Comparison of ENCODE assay signal across 9 cellular contexts in the genomic region with DNA sequence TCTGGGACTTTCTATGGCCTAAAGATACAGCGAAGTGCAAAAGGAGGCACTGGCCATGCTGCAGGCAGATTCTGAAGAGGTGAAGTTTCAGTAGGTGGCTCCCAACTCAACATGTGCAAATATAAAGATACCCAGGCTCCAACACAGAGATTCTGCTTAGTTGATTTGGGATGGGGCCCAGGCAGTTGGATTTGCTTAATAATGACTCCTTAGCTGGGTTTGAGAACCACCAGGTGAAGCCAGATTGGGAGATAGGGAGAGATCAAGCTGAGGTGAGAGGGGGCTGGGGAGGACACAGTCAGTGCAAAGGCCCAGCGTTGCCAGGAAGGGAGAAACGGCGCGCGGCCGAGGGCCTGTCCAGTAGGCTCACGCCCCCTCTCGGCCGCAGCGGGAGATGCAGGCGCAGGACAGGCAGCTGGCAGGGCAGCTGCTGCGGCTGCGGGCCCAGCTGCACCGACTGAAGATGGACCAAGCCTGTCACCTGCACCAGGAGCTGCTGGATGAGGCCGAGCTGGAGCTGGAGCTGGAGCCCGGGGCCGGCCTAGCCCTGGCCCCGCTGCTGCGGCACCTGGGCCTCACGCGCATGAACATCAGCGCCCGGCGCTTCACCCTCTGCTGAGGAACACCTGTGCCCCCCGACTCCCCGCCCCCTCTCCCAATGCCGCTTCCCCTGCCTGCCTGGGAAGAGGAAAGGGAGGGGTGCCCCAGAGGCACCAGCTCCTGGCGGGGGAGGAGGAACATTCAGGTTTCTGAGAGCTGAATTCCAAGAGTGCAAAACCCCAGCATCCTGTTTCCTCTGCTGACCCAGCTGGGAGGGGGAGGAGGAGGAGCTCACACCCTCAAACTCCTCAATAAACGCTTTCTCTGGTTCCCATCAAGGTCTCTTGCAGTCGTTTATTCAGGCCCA. TPM values are rescaled to one million over a fixed set of nuclear protein-coding genes. Genes with fewer than 3 reads are reported as not detected.
DNase-seq lines count a peak whose midpoint lies in the region; ATAC-seq, FAIRE-seq and TF ChIP-seq lines count a peak whose summit lies in the region.
"Had no signal": no experiment of that assay in that cellular context is flagged by ENCODE, and none has a peak within 500 bp of the region (broad histone marks: within the 10 kb centered on the region; RNA-seq: fewer than 3 reads in every experiment).

No MANE protein-coding gene starts in this region.

- no peaks in the 10 kb centered on the region for H3K9me3 Mint-ChIP-seq in activated T-helper 2 cell treated with anti-CD3 and anti-CD28 coated beads, Interferon-gamma antibody, Interleukin-2, Interleukin-4, amounts not matched to agents 10 μg/mL and 5 μg/mL and 100 μg/mL, durations not matched to agents 14 hours and 24 hours and 36 hours

- no peak for TF ChIP-seq EP300 in gastroesophageal sphincter (IDR thresholded peaks at IDR 0.05)

- H3K4me1 ChIP-seq in HUES48 (ENCODE audit: control insufficient read depth, insufficient read depth, low read length) (peaks cover 17% of the 10 kb centered on the region), gastroesophageal sphincter (peaks cover 0 to 38% (median 16%) of the 10 kb centered on the region in 3 donors), pancreas (peaks cover 0 to 5% (median 0%) of the 10 kb centered on the region in 3 donors)

- no peak for FAIRE-seq in pancreas (lab: Jason Lieb, UNC)
- FAIRE-seq: endometrium had no signal

- H3K9me3 ChIP-seq in HUES48 (ENCODE audit: control insufficient read depth, insufficient read depth, low read length) (no peaks in the 10 kb centered on the region), gastroesophageal sphincter (no peaks in the 10 kb centered on the region), pancreas (no peaks in the 10 kb centered on the region)

- no peaks in the 10 kb centered on the region for H3K27me3 Mint-ChIP-seq in activated T-helper 2 cell treated with anti-CD3 and anti-CD28 coated beads, Interferon-gamma antibody, Interleukin-2, Interleukin-4, amounts not matched to agents 10 μg/mL and 5 μg/mL and 100 μg/mL, durations not matched to agents 14 hours and 24 hours and 36 hours (ENCODE audit: low read depth)

- TF ChIP-seq POLR2A in gastroesophageal sphincter (IDR thresholded peaks at IDR 0.05) = no peak

- no peak overlapping the region for H3K9ac ChIP-seq in HUES48 (ENCODE audit: low read depth, low read length)

- ATAC-seq in gastroesophageal sphincter (peak; percentile 66), pancreas (peak; percentile 79 to 97 (median 89))

- H3K4me1 Mint-ChIP-seq in activated T-helper 2 cell treated with anti-CD3 and anti-CD28 coated beads, Interferon-gamma antibody, Interleukin-2, Interleukin-4, amounts not matched to agents 10 μg/mL and 5 μg/mL and 100 μg/mL, durations not matched to agents 14 hours and 24 hours and 36 hours (ENCODE audit: low read depth) = peaks cover 40% of the 10 kb centered on the region

- H3K27ac ChIP-seq in HUES48 (ENCODE audit: low read depth, low read length) (peak overlapping the region; percentile 52), gastroesophageal sphincter (peak overlapping the region in 3 of 4 donors; percentile 39 to 79 (median 74)), pancreas (peak overlapping the region in 1 of 4 donors; percentile 41)

- WGBS in gastroesophageal sphincter (ENCODE audit: low coverage in 1 of 2), 2 donors = 9 to 31% methylated on average over 4 to 12 of the region's 31 CpGs
- WGBS in pancreas, 2 donors = 9 to 10% methylated on average over 24 to 31 of the region's 31 CpGs

- H3K36me3 ChIP-seq in HUES48 (ENCODE audit: control insufficient read depth, insufficient read depth, low read length) = no peaks in the 10 kb centered on the region
- H3K36me3 ChIP-seq in gastroesophageal sphincter = no peaks in the 10 kb centered on the region
- H3K36me3 ChIP-seq in pancreas = no peaks in the 10 kb centered on the region

- H3K27me3 ChIP-seq in HUES48 (ENCODE audit: control insufficient read depth, insufficient read depth, low read length) (no peaks in the 10 kb centered on the region), gastroesophageal sphincter (peaks cover 8% of the 10 kb centered on the region), pancreas (no peaks in the 10 kb centered on the region)

- H3K4me3 Mint-ChIP-seq in activated T-helper 2 cell treated with anti-CD3 and anti-CD28 coated beads, Interferon-gamma antibody, Interleukin-2, Interleukin-4, amounts not matched to agents 10 μg/mL and 5 μg/mL and 100 μg/mL, durations not matched to agents 14 hours and 24 hours and 36 hours (ENCODE audit: low read depth) = peak overlapping the region; percentile 66

- H3K27ac Mint-ChIP-seq in activated T-helper 2 cell treated with anti-CD3 and anti-CD28 coated beads, Interferon-gamma antibody, Interleukin-2, Interleukin-4, amounts not matched to agents 10 μg/mL and 5 μg/mL and 100 μg/mL, durations not matched to agents 14 hours and 24 hours and 36 hours = peak overlapping the region; percentile 100

- peak in 3 of 4 experiments; percentile 55 to 91 (median 73) for TF ChIP-seq CTCF in gastroesophageal sphincter (IDR thresholded peaks at IDR 0.05)
- peak; percentile 79 to 86 (median 82) for TF ChIP-seq CTCF in pancreas (IDR thresholded peaks at IDR 0.05)

- peaks cover 17% of the 10 kb centered on the region for H3K36me3 Mint-ChIP-seq in activated T-helper 2 cell treated with anti-CD3 and anti-CD28 coated beads, Interferon-gamma antibody, Interleukin-2, Interleukin-4, amounts not matched to agents 10 μg/mL and 5 μg/mL and 100 μg/mL, durations not matched to agents 14 hours and 24 hours and 36 hours (ENCODE audit: low read depth)

- intact Hi-C loops in activated T-helper 2 cell treated with anti-CD3 and anti-CD28 coated beads, Interferon-gamma antibody, Interleukin-2, Interleukin-4, amounts not matched to agents 10 μg/mL and 5 μg/mL and 100 μg/mL, durations not matched to agents 14 hours and 24 hours and 36 hours (cut with micrococcal nuclease) = loop anchor here (2.0 kb wide), 2 partner anchors 25 to 87 kb away; a partner anchor contains a TSS
- intact Hi-C loops in pancreas (cut with DNase I) = no loop called here

- peak overlapping the region; percentile 52 for H3K4me3 ChIP-seq in HUES48 (ENCODE audit: low read depth, low read length)
- no peak overlapping the region for H3K4me3 ChIP-seq in gastroesophageal sphincter
- peak overlapping the region in 1 of 4 donors; percentile 18 for H3K4me3 ChIP-seq in pancreas

- DNase-seq in EH (ENCODE audit: low read depth) (peak; percentile 71), pancreas (peak; percentile 74 to 96 (median 87)), ureter (ENCODE audit: low spot score) (peak; percentile 79), middle frontal gyrus (ENCODE audit: extremely low spot score, low spot score) (no peak)
- DNase-seq in activated T-helper 2 cell treated with anti-CD3 and anti-CD28 coated beads, Interferon-gamma antibody, Interleukin-2, Interleukin-4, amounts not matched to agents 10 μg/mL and 5 μg/mL and 100 μg/mL, durations not matched to agents 14 hours and 24 hours and 36 hours (ENCODE audit: low spot score) = peak; percentile 74

TF ChIP-seq in PFSK-1, 5 proteins besides CTCF, POLR2A, EP300 and RAD21 (continues in another document):
- TF ChIP-seq TAF1 (IDR thresholded peaks at IDR 0.05; ENCODE audit: borderline replicate concordance, insufficient read depth, low read length) (no peak), FOXP2 (optimal IDR thresholded peaks at IDR 0.05; ENCODE audit: borderline replicate concordance, extremely low read depth, extremely low read length, insufficient read depth) (peak; percentile 82), SIN3A (IDR thresholded peaks at IDR 0.05; ENCODE audit: borderline replicate concordance, insufficient read depth, low read length) (0 out of 2 replicates have a peak, but pooled peaks have one; percentile 27)

RNA-seq across cellular contexts. Expression of a gene that starts 1.2 kb away (rescaled TPM):
- not detected for polyA plus RNA-seq in PFSK-1 (2012; ENCODE audit: insufficient read length, low read depth)
- total RNA-seq in activated T-helper 2 cell treated with anti-CD3 and anti-CD28 coated beads, Interferon-gamma antibody, Interleukin-2, Interleukin-4, amounts not matched to agents 10 μg/mL and 5 μg/mL and 100 μg/mL, durations not matched to agents 14 hours and 24 hours and 36 hours = 0.78 and 0.80 TPM in 2 replicates
- total RNA-seq in gastroesophageal sphincter (1 to 10 TPM in 3 of 4 donors, under 1 TPM in 1; 0.40 to 4.4 (median 2.2) TPM), pancreas (1 to 10 TPM; 1.6 to 6.9 (median 2.9) TPM), ureter (8.3 TPM)
- 10 to 100 TPM; 11.6 to 12.0 TPM for polyA plus RNA-seq in pancreas

RNA-seq across cellular contexts. Expression of a gene that starts 2.8 kb away (rescaled TPM):
- polyA plus RNA-seq in PFSK-1 (2012; ENCODE audit: insufficient read length, low read depth) = not detected
- 221 and 232 TPM in 2 replicates for total RNA-seq in activated T-helper 2 cell treated with anti-CD3 and anti-CD28 coated beads, Interferon-gamma antibody, Interleukin-2, Interleukin-4, amounts not matched to agents 10 μg/mL and 5 μg/mL and 100 μg/mL, durations not matched to agents 14 hours and 24 hours and 36 hours
- total RNA-seq in gastroesophageal sphincter (1 to 10 TPM in 2 of 4 donors, under 1 TPM in 2; 0.47 to 3.5 (median 1.2) TPM), pancreas (1 to 10 TPM in 3 of 6 donors, under 1 TPM in 3; 0.09 to 1.6 (median 1.0) TPM), ureter (3.8 TPM)
- polyA plus RNA-seq in pancreas = under 1 TPM; 0.33 to 0.80 TPM

RNA-seq across cellular contexts. Expression of a gene that starts 26.0 kb away (rescaled TPM):
- 411 TPM for polyA plus RNA-seq in PFSK-1 (2012; ENCODE audit: insufficient read length, low read depth)
- total RNA-seq in activated T-helper 2 cell treated with anti-CD3 and anti-CD28 coated beads, Interferon-gamma antibody, Interleukin-2, Interleukin-4, amounts not matched to agents 10 μg/mL and 5 μg/mL and 100 μg/mL, durations not matched to agents 14 hours and 24 hours and 36 hours = 287 and 293 TPM in 2 replicates
- 100 to 1,000 TPM; 123 to 224 (median 171) TPM for total RNA-seq in gastroesophageal sphincter
- total RNA-seq in pancreas = 100 to 1,000 TPM in 1 of 6 donors, 10 to 100 TPM in 5; 63.4 to 101 (median 81.0) TPM
- polyA plus RNA-seq in pancreas = 100 to 1,000 TPM in 1 of 2 donors, 10 to 100 TPM in 1; 82.0 to 107 TPM
- total RNA-seq in ureter = 171 TPM

RNA-seq across cellular contexts. Expression of a gene that starts 26.1 kb away (rescaled TPM):
- 6.6 TPM for polyA plus RNA-seq in PFSK-1 (2012; ENCODE audit: insufficient read length, low read depth)
- 10.7 and 12.1 TPM in 2 replicates for total RNA-seq in activated T-helper 2 cell treated with anti-CD3 and anti-CD28 coated beads, Interferon-gamma antibody, Interleukin-2, Interleukin-4, amounts not matched to agents 10 μg/mL and 5 μg/mL and 100 μg/mL, durations not matched to agents 14 hours and 24 hours and 36 hours
- total RNA-seq in gastroesophageal sphincter (10 to 100 TPM in 2 of 4 donors, 1 to 10 TPM in 2; 3.5 to 17.9 (median 9.9) TPM), pancreas (10 to 100 TPM in 1 of 6 donors, 1 to 10 TPM in 5; 6.2 to 15.2 (median 8.2) TPM), ureter (45.9 TPM)
- 10 to 100 TPM; 19.2 to 23.5 TPM for polyA plus RNA-seq in pancreas

RNA-seq across cellular contexts. Expression of a gene that starts 39.3 kb away (rescaled TPM):
- polyA plus RNA-seq in PFSK-1 (2012; ENCODE audit: insufficient read length, low read depth) = 0.44 TPM
- 0.14 TPM in 1 of 2 replicates, not detected in the other for total RNA-seq in activated T-helper 2 cell treated with anti-CD3 and anti-CD28 coated beads, Interferon-gamma antibody, Interleukin-2, Interleukin-4, amounts not matched to agents 10 μg/mL and 5 μg/mL and 100 μg/mL, durations not matched to agents 14 hours and 24 hours and 36 hours
- not detected for total RNA-seq in gastroesophageal sphincter
- not detected for total RNA-seq in pancreas
- under 1 TPM; 0.05 to 0.11 TPM for polyA plus RNA-seq in pancreas
- total RNA-seq in ureter = not detected

Comparison
In these comparisons a context has a peak if more than half of its experiments do, and no peak if none do; other contexts are left out.
1. RNA of a gene that starts 2.8 kb away (total RNA-seq): 221 to 232 TPM in activated T-helper 2 cell treated with anti-CD3 and anti-CD28 coated beads, Interferon-gamma antibody, Interleukin-2, Interleukin-4, amounts not matched to agents 10 μg/mL and 5 μg/mL and 100 μg/mL, durations not matched to agents 14 hours and 24 hours and 36 hours; 3.8 TPM in ureter (single experiment), 0.47 to 3.5 TPM in gastroesophageal sphincter and 0.09 to 1.6 TPM in pancreas; every median in the first group is over 10 times any median in the second.